ENCODE assay signal across 16 cellular contexts in genomic region chr3:104523136-104523535, GRCh38.
A peak's percentile ranks its signal among the peaks of the same experiment; 100 is the strongest.
DNase-seq lines count a peak whose midpoint lies in the region; ATAC-seq, FAIRE-seq and TF ChIP-seq lines count a peak whose summit lies in the region.
"Had no signal": no experiment of that assay in that cellular context is flagged by ENCODE, and none has a peak within 500 bp of the region (broad histone marks: within the 10 kb centered on the region; RNA-seq: fewer than 3 reads in every experiment).

No MANE protein-coding gene starts in this region.

- intact Hi-C loops in mammary epithelial cell (cut with micrococcal nuclease) = no loop called here
- intact Hi-C loops in breast epithelium (cut with DNase I; ENCODE audit: low total_unique reads) = no loop called here
- intact Hi-C loops in aorta (cut with DNase I) = no loop called here

- no peaks in the 10 kb centered on the region for H3K27me3 Mint-ChIP-seq in activated naive CD8-positive, alpha-beta T cell treated with anti-CD3 and anti-CD28 coated beads for 36 hours

- no TSS peak for BruUV-seq in mammary epithelial cell (replicated peaks; lab: Mats Ljungman, UMichigan)

- peak overlapping the region; percentile 44 for H2AFZ ChIP-seq in mammary epithelial cell (ENCODE audit: low read depth, low read length)

- H3K4me1 ChIP-seq in mammary epithelial cell (ENCODE audit: insufficient read depth, low read length) (no peaks in the 10 kb centered on the region), breast epithelium (no peaks in the 10 kb centered on the region), aorta (ENCODE audit: control insufficient read depth in 1 of 2, insufficient read depth in 2 of 2, low read length in 2 of 2) (peaks cover 3 to 4% of the 10 kb centered on the region in 2 donors)
- H3K4me1 ChIP-seq: lower lobe of right lung, transverse colon had no signal

- H3K9me3 ChIP-seq in mammary epithelial cell (replicated peaks; ENCODE audit: insufficient read depth, low read length) (no peaks in the 10 kb centered on the region), breast epithelium (no peaks in the 10 kb centered on the region), aorta (ENCODE audit: control insufficient read depth, low read length) (no peaks in the 10 kb centered on the region)
- H3K9me3 ChIP-seq: lower lobe of right lung, transverse colon had no signal

- in situ Hi-C loops in mammary epithelial cell (cut with MboI; ENCODE audit: low sequenced_read_pairs in 2 of 2) = no loop called here

- no peaks in the 10 kb centered on the region for H3K36me3 ChIP-seq in mammary epithelial cell (ENCODE audit: insufficient read depth, low read length)
- H3K36me3 ChIP-seq in breast epithelium = no peaks in the 10 kb centered on the region
- no peaks in the 10 kb centered on the region for H3K36me3 ChIP-seq in aorta (ENCODE audit: control insufficient read depth in 1 of 2, insufficient read depth in 2 of 2, low read length in 1 of 2)
- H3K36me3 ChIP-seq: lower lobe of right lung, transverse colon had no signal

- H3K79me2 ChIP-seq in mammary epithelial cell (ENCODE audit: insufficient read depth, low read length) = no peaks in the 10 kb centered on the region

- no peaks in the 10 kb centered on the region for H3K4me1 Mint-ChIP-seq in activated naive CD8-positive, alpha-beta T cell treated with anti-CD3 and anti-CD28 coated beads for 36 hours

- no peak for TF ChIP-seq POLR2A in breast epithelium (IDR thresholded peaks at IDR 0.05)
- TF ChIP-seq POLR2A in H54 (IDR thresholded peaks at IDR 0.05; ENCODE audit: low read depth, low read length) = no peak

- no peaks in the 10 kb centered on the region for H3K36me3 Mint-ChIP-seq in activated naive CD8-positive, alpha-beta T cell treated with anti-CD3 and anti-CD28 coated beads for 36 hours

- CTCF ChIA-PET in mammary epithelial cell (lab: Charles Lee; ENCODE audit: low non-redundant PET) = no interaction called here

- no peak overlapping the region for H3K9ac ChIP-seq in mammary epithelial cell (ENCODE audit: insufficient read depth, low read length)

- peak; percentile 23 for ATAC-seq in HG02852 (IDR thresholded peaks at IDR 0.05; ENCODE audit: unreplicated experiment)
- ATAC-seq in aorta (ENCODE audit: low FRiP score) = no peak
- ATAC-seq: lower lobe of right lung had no signal

- no peak for FAIRE-seq in H54 (lab: Jason Lieb, UNC)

- H3K27ac Mint-ChIP-seq in activated naive CD8-positive, alpha-beta T cell treated with anti-CD3 and anti-CD28 coated beads for 36 hours = no peak overlapping the region
- H3K27ac Mint-ChIP-seq: T-helper 1 cell treated with Interleukin-12 subunit alpha and Interleukin-12 subunit beta and Interleukin-4 antibody, amounts not matched to agents 30 μg/mL and 1 μg/mL, for 36 hours had no signal

- no peak overlapping the region for H3K4me3 Mint-ChIP-seq in activated naive CD8-positive, alpha-beta T cell treated with anti-CD3 and anti-CD28 coated beads for 36 hours
- H3K4me3 Mint-ChIP-seq: T-helper 1 cell treated with Interleukin-12 subunit alpha and Interleukin-12 subunit beta and Interleukin-4 antibody, amounts not matched to agents 30 μg/mL and 1 μg/mL, for 36 hours had no signal

- peaks cover 3% of the 10 kb centered on the region for H3K9me3 Mint-ChIP-seq in activated naive CD8-positive, alpha-beta T cell treated with anti-CD3 and anti-CD28 coated beads for 36 hours
- H3K9me3 Mint-ChIP-seq: T-helper 1 cell treated with Interleukin-12 subunit alpha and Interleukin-12 subunit beta and Interleukin-4 antibody, amounts not matched to agents 30 μg/mL and 1 μg/mL, for 36 hours had no signal

- no peak overlapping the region for H3K4me3 ChIP-seq in mammary epithelial cell (replicated peaks in 1 of 3; ENCODE audit: insufficient read depth in 1 of 3, low read depth in 2 of 3, low read length in 3 of 3)
- H3K4me3 ChIP-seq in breast epithelium = no peak overlapping the region
- H3K4me3 ChIP-seq in aorta (ENCODE audit: low read length in 2 of 2) = no peak overlapping the region
- H3K4me3 ChIP-seq: lower lobe of right lung, transverse colon had no signal

- dilution Hi-C loops in mammary epithelial cell (cut with HindIII; ENCODE audit: low sequenced_read_pairs) = no loop called here

- no peak for DNase-seq in mammary epithelial cell
- DNase-seq in breast epithelium (ENCODE audit: low spot score in 2 of 2) = no peak
- peak; percentile 76 for DNase-seq in MV-4-11 (lab: John Stamatoyannopoulos, UW)
- DNase-seq in activated naive CD8-positive, alpha-beta T cell treated with anti-CD3 and anti-CD28 coated beads for 36 hours = no peak
- no peak for DNase-seq in aorta
- no peak for DNase-seq in hippocampal formation (lab: John Stamatoyannopoulos, UW)
- DNase-seq in H54 (ENCODE audit: insufficient read length, low spot score) = no peak
- DNase-seq: activated CD4-positive, alpha-beta T cell treated with anti-CD3 and anti-CD28 coated beads for 4 hours; activated T-cell treated with anti-CD3 and anti-CD28 coated beads, Interleukin-2, amount 50 U/mL, for 48 hours; Calu3; cortex of kidney; lower lobe of right lung; nucleus accumbens; transverse colon had no signal

- TF ChIP-seq CTCF in mammary epithelial cell (conservative IDR thresholded peaks at IDR 0.05 in 1 of 2, IDR thresholded peaks at IDR 0.05 in 1 of 2; ENCODE audit: extremely low read depth in 1 of 2, insufficient read depth in 1 of 2, low read depth in 1 of 2, low read length in 2 of 2) (no peak), breast epithelium (IDR thresholded peaks at IDR 0.05) (no peak)

- H3K4me2 ChIP-seq in mammary epithelial cell (ENCODE audit: insufficient read depth, low read depth, low read length) = no peak overlapping the region

- H3K27me3 ChIP-seq in mammary epithelial cell (ENCODE audit: insufficient read depth, low read length) (no peaks in the 10 kb centered on the region), breast epithelium (no peaks in the 10 kb centered on the region), aorta (ENCODE audit: control insufficient read depth in 1 of 2, insufficient read depth in 2 of 2, low read length in 1 of 2) (no peaks in the 10 kb centered on the region)
- H3K27me3 ChIP-seq: transverse colon had no signal

- no peak overlapping the region for H3K27ac ChIP-seq in mammary epithelial cell (ENCODE audit: insufficient read depth, low read depth, low read length)
- H3K27ac ChIP-seq in breast epithelium = peak overlapping the region in 1 of 2 donors; percentile 33
- H3K27ac ChIP-seq in aorta (ENCODE audit: low read depth in 1 of 2, low read length in 2 of 2) = no peak overlapping the region
- H3K27ac ChIP-seq: lower lobe of right lung had no signal

- 14% methylated on average over 6 of the region's 6 CpGs for WGBS in mammary epithelial cell (ENCODE audit: low coverage, missing lambda C conversion rate)
- 3 to 4% methylated on average over 6 of the region's 6 CpGs for WGBS in aorta, 2 donors

- H4K20me1 ChIP-seq in mammary epithelial cell (ENCODE audit: insufficient read depth, low read length) = no peaks in the 10 kb centered on the region
